32 cellular contexts compared by ENCODE assay signal in genomic region chr3:67380118-67380517, GRCh38.
"Had no signal": no experiment of that assay in that cellular context is flagged by ENCODE, and none has a peak within 500 bp of the region (broad histone marks: within the 10 kb centered on the region; RNA-seq: fewer than 3 reads in every experiment).

No MANE protein-coding gene starts in this region.

- H3K36me3 ChIP-seq: adrenal gland, brain microvascular endothelial cell, breast epithelium had no signal

- ATAC-seq: activated CD8-positive, alpha-beta T cell treated with anti-CD3 and anti-CD28 coated beads for 36 hours; activated naive CD4-positive, alpha-beta T cell treated with anti-CD3 and anti-CD28 coated beads, Interleukin-2, amount 50 U/mL, for 72 hours; activated T-cell treated with anti-CD3 and anti-CD28 coated beads, Interleukin-2, amount 50 U/mL, for 4 hours; activated T-cell treated with anti-CD3 and anti-CD28 coated beads, Interleukin-2, amount 50 U/mL, for 72 hours; activated T-helper 17 cell treated with anti-CD3 and anti-CD28 coated beads, Interleukin-2, amount 50 U/mL, for 72 hours; body of pancreas; T-cell had no signal

- H3K4me3 ChIP-seq: adrenal gland, body of pancreas, breast epithelium had no signal

- H3K27ac ChIP-seq: adrenal gland, body of pancreas, brain microvascular endothelial cell, breast epithelium, VCaP had no signal

- H3K27me3 Mint-ChIP-seq: activated B cell treated with CpG ODN at 0.5 μM for 24 hours; activated CD4-positive, alpha-beta memory T cell treated with anti-CD3 and anti-CD28 coated beads for 36 hours; activated CD4-positive, alpha-beta T cell treated with anti-CD3 and anti-CD28 coated beads, Interleukin-2, amount 10 ng/mL, durations not matched to agents 7 days and 5 days; activated CD8-positive, alpha-beta T cell treated with anti-CD3 and anti-CD28 coated beads for 36 hours; activated naive CD8-positive, alpha-beta T cell treated with anti-CD3 and anti-CD28 coated beads for 36 hours; activated T-helper 17 cell treated with anti-CD3 and anti-CD28 coated beads, Interleukin-2, amount 50 U/mL, for 72 hours; T-cell had no signal

- H3K4me1 ChIP-seq: body of pancreas, breast epithelium had no signal

- H3K27ac Mint-ChIP-seq: activated B cell treated with CpG ODN at 0.5 μM for 24 hours; activated CD4-positive, alpha-beta memory T cell treated with anti-CD3 and anti-CD28 coated beads for 36 hours; activated CD4-positive, alpha-beta T cell treated with anti-CD3 and anti-CD28 coated beads, Interleukin-2, amount 10 ng/mL, durations not matched to agents 7 days and 5 days; activated CD8-positive, alpha-beta T cell treated with anti-CD3 and anti-CD28 coated beads for 36 hours; activated naive CD4-positive, alpha-beta T cell treated with anti-CD3 and anti-CD28 coated beads for 36 hours; activated naive CD4-positive, alpha-beta T cell treated with anti-CD3 and anti-CD28 coated beads, Interleukin-2, amount 50 U/mL, for 72 hours; activated naive CD8-positive, alpha-beta T cell treated with anti-CD3 and anti-CD28 coated beads for 36 hours; activated T-cell treated with anti-CD3 and anti-CD28 coated beads, Interleukin-2, amount 50 U/mL, for 72 hours; activated T-helper 1 cell treated with anti-CD3 and anti-CD28 coated beads, Interleukin-12 subunit alpha, Interleukin-12 subunit beta, Interleukin-2, Interleukin-4 antibody, amounts not matched to agents 30 ng/mL and 10 ng/mL and 1 ng/mL, durations not matched to agents 14 hours and 24 hours and 36 hours; activated T-helper 17 cell treated with anti-CD3 and anti-CD28 coated beads, Interleukin-2, amount 50 U/mL, for 72 hours; T-cell; T-helper 2 cell treated with Interferon-gamma antibody and Interleukin-4, amounts not matched to agents 5 μg/mL and 100 μg/mL, for 36 hours had no signal

- DNase-seq: activated B cell treated with CpG ODN at 0.5 μM for 24 hours; activated CD4-positive, alpha-beta memory T cell treated with anti-CD3 and anti-CD28 coated beads for 36 hours; activated CD4-positive, alpha-beta T cell treated with anti-CD3 and anti-CD28 coated beads for 4 hours; activated CD4-positive, alpha-beta T cell treated with anti-CD3 and anti-CD28 coated beads, Interleukin-2, amount 10 ng/mL, durations not matched to agents 7 days and 5 days; activated CD4-positive, CD25-positive, alpha-beta regulatory T cell treated with anti-CD3 and anti-CD28 coated beads, Interleukin-2, amount 50 U/mL, for 72 hours; activated CD8-positive, alpha-beta memory T cell treated with anti-CD3 and anti-CD28 coated beads, Interleukin-2, amount 50 U/mL, for 4 hours; activated CD8-positive, alpha-beta T cell treated with anti-CD3 and anti-CD28 coated beads for 36 hours; activated effector memory CD4-positive, alpha-beta T cell treated with anti-CD3 and anti-CD28 coated beads, Interleukin-2, amount 50 U/mL, for 16 hours; activated gamma-delta T cell treated with Interleukin-2 at 50 U/mL for 16 hours; activated naive CD4-positive, alpha-beta T cell; activated naive CD4-positive, alpha-beta T cell treated with anti-CD3 and anti-CD28 coated beads for 36 hours; activated naive CD4-positive, alpha-beta T cell treated with anti-CD3 and anti-CD28 coated beads, Interleukin-2, amount 50 U/mL, for 16 hours; activated naive CD8-positive, alpha-beta T cell treated with anti-CD3 and anti-CD28 coated beads for 36 hours; activated T-cell treated with anti-CD3 and anti-CD28 coated beads for 4 hours; activated T-cell treated with anti-CD3 and anti-CD28 coated beads, Interleukin-2, amount 50 U/mL, for 1 hour; activated T-cell treated with anti-CD3 and anti-CD28 coated beads, Interleukin-2, amount 50 U/mL, for 4 hours; activated T-cell treated with anti-CD3 and anti-CD28 coated beads, Interleukin-2, amount 50 U/mL, for 72 hours; adrenal gland; amniotic stem cell; aorta; body of pancreas; brain microvascular endothelial cell; central memory CD4-positive, alpha-beta T cell; T-cell; T-helper 2 cell; T-helper 9 cell had no signal

- H3K27me3 ChIP-seq: adrenal gland, body of pancreas, brain microvascular endothelial cell, breast epithelium had no signal

- H3K4me1 Mint-ChIP-seq: activated B cell treated with CpG ODN at 0.5 μM for 24 hours had no signal

- H3K9me3 ChIP-seq: adrenal gland, body of pancreas, breast epithelium had no signal

- H3K4me3 Mint-ChIP-seq: activated B cell treated with CpG ODN at 0.5 μM for 24 hours; activated CD4-positive, alpha-beta memory T cell treated with anti-CD3 and anti-CD28 coated beads for 36 hours; activated CD4-positive, alpha-beta T cell treated with anti-CD3 and anti-CD28 coated beads, Interleukin-2, amount 10 ng/mL, durations not matched to agents 7 days and 5 days; activated CD8-positive, alpha-beta T cell treated with anti-CD3 and anti-CD28 coated beads for 36 hours; activated naive CD4-positive, alpha-beta T cell treated with anti-CD3 and anti-CD28 coated beads for 36 hours; activated naive CD8-positive, alpha-beta T cell treated with anti-CD3 and anti-CD28 coated beads for 36 hours; activated T-cell treated with anti-CD3 and anti-CD28 coated beads, Interleukin-2, amount 50 U/mL, for 4 hours; activated T-cell treated with anti-CD3 and anti-CD28 coated beads, Interleukin-2, amount 50 U/mL, for 72 hours; activated T-helper 1 cell treated with anti-CD3 and anti-CD28 coated beads, Interleukin-12 subunit alpha, Interleukin-12 subunit beta, Interleukin-2, Interleukin-4 antibody, amounts not matched to agents 30 ng/mL and 10 ng/mL and 1 ng/mL, durations not matched to agents 14 hours and 24 hours and 36 hours; activated T-helper 17 cell treated with anti-CD3 and anti-CD28 coated beads, Interleukin-2, amount 50 U/mL, for 72 hours; T-cell; T-helper 2 cell treated with Interferon-gamma antibody and Interleukin-4, amounts not matched to agents 5 μg/mL and 100 μg/mL, for 36 hours had no signal
